Comparison of ENCODE assay signal across 11 cellular contexts in the genomic region with DNA sequence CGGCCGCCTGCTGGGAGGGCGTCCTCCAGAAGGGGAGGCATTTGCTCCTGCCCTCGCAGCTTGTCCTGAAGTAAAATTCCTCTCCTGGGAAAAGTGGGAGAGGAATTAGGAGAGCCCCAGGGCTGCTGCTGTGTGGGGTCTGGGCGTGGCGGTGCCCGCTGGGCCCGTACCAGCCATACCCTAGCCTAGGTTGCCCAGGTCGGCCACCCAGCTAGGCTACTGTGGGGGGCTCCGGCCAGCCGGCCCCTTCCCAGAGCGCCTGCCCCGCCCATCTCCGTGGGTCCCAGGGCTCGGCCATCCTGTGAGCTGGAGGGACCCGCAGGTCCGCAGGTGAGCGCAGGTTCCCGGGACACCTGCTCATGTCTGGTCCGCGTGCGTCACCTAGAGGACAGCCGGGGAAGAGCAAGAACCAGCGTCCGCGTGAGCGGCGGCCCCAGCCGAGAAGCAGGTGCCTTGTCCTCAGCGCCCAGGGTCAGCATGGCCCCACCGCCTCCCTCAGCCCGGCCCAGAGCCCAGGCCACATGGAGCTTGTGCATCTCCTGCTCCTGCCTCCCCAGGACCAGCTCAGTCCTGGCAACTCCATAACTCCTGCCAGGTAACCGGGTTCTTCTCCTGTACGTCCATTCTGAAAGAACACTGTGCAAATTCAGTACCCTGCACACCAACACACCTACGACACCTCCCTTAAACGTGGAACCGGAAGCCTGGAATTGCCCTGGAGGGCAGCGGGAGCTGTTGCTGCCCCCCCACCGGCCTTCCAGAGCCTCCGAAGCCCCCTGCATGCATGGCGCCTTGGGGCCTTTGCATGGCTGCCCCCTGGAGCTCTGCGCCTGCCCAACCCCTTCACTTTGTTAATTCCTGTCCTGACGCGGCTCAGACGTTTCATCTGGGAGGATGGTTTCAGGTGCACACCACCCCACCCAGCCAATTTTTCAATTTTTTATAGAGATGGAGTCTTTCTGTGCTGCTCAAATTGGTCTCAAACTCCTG. TPM values are rescaled to one million over a fixed set of nuclear protein-coding genes. Genes with fewer than 3 reads are reported as not detected.
DNase-seq lines count a peak whose midpoint lies in the region; ATAC-seq, FAIRE-seq and TF ChIP-seq lines count a peak whose summit lies in the region.
"Had no signal": no experiment of that assay in that cellular context is flagged by ENCODE, and none has a peak within 500 bp of the region (broad histone marks: within the 10 kb centered on the region; RNA-seq: fewer than 3 reads in every experiment).

No MANE protein-coding gene starts in this region.

- 62% methylated on average over 25 of the region's 45 CpGs for whole genome bisulfite sequencing in HepG2 (ENCODE audit: low lambda C conversion rate)

- DNase-seq in AG04449 (ENCODE audit: low read depth, low spot score) (no peak), HT-29 (ENCODE audit: low spot score) (peak; percentile 39), T47D (ENCODE audit: low read depth in 1 of 2, low spot score in 1 of 2) (peak; percentile 83 to 89), HepG2 (ENCODE audit: low spot score) (peak; percentile 17), HEK293T (ENCODE audit: extremely low spot score) (no peak), GM10266 (ENCODE audit: extremely low spot score) (no peak), occipital lobe (lab: John Stamatoyannopoulos, UW) (no peak)
- no peak for DNase-seq in stimulated activated effector memory CD8-positive, alpha-beta T cell treated with anti-CD3 and anti-CD28 coated beads, Interleukin-12 subunit alpha, Interleukin-12 subunit beta, amount 100 ng/mL, for 72 hours (ENCODE audit: low spot score in 2 of 2)
- DNase-seq: GDM1 had no signal

- no peak overlapping the region for H3K4me2 ChIP-seq in HepG2 (ENCODE audit: low read depth, low read length)

- FAIRE-seq in HepG2 (lab: Jason Lieb, UNC), result no peak

- no peak overlapping the region for H3K4me3 Mint-ChIP-seq in stimulated activated effector memory CD8-positive, alpha-beta T cell treated with anti-CD3 and anti-CD28 coated beads, Interleukin-12 subunit alpha, Interleukin-12 subunit beta, amount 100 ng/mL, for 72 hours
- H3K4me3 Mint-ChIP-seq: nephron had no signal

- no peak overlapping the region for H2AFZ ChIP-seq in HepG2 (ENCODE audit: low read length)

- H3K36me3 ChIP-seq in HepG2 (replicated peaks in 1 of 2; ENCODE audit: control insufficient read depth in 1 of 2, insufficient read depth in 2 of 2, low read length in 2 of 2), result no peaks in the 10 kb centered on the region

- intact Hi-C loops in HepG2 (cut with micrococcal nuclease; ENCODE audit: unreplicated experiment), result no loop called here

- CTCF ChIA-PET in AG04449 (lab: Yijun Ruan, JAX), result interaction anchor here (1.5 kb wide), 1 partner anchor 10 kb away, joined by 6 read pairs; no protein-coding TSS in a partner anchor
- CTCF ChIA-PET in HepG2 (lab: Yijun Ruan, JAX; ENCODE audit: low intra/inter-chr PET ratio, low total read pairs), result interaction anchor here (0.9 kb wide), 1 partner anchor 203 kb away, joined by 3 read pairs; no protein-coding TSS in a partner anchor
- CTCF ChIA-PET in HEK293T (lab: Yijun Ruan, JAX), result no interaction called here

- H3K27ac Mint-ChIP-seq in stimulated activated effector memory CD8-positive, alpha-beta T cell treated with anti-CD3 and anti-CD28 coated beads, Interleukin-12 subunit alpha, Interleukin-12 subunit beta, amount 100 ng/mL, for 72 hours, result no peak overlapping the region
- H3K27ac Mint-ChIP-seq: nephron had no signal

- no peaks in the 10 kb centered on the region for H3K79me2 ChIP-seq in HepG2 (ENCODE audit: insufficient read depth, low read length)

- TF ChIP-seq CTCF in AG04449 (IDR thresholded peaks at IDR 0.05; ENCODE audit: insufficient read depth, low read length, missing control alignments) (peak; percentile 23), HepG2 (CRISPR knock-in tag; IDR thresholded peaks at IDR 0.05) (peak; percentile 92), GM10266 (IDR thresholded peaks at IDR 0.05; ENCODE audit: control insufficient read depth, insufficient read depth, low read depth, missing control alignments) (no peak)

- TF ChIP-seq EP300 in HepG2 (IDR thresholded peaks at IDR 0.05; ENCODE audit: low read depth in 2 of 2, low read length in 2 of 2) (no peak), HepG2 (CRISPR knock-in tag; IDR thresholded peaks at IDR 0.05; ENCODE audit: borderline replicate concordance) (no peak)

- 0 out of 2 replicates have a peak, but pooled peaks have one; percentile 57 for TF ChIP-seq RAD21 in HepG2 (CRISPR knock-in tag; IDR thresholded peaks at IDR 0.05)

- H3K9me3 Mint-ChIP-seq in stimulated activated effector memory CD8-positive, alpha-beta T cell treated with anti-CD3 and anti-CD28 coated beads, Interleukin-12 subunit alpha, Interleukin-12 subunit beta, amount 100 ng/mL, for 72 hours, result peaks cover 4% of the 10 kb centered on the region

- POLR2A ChIA-PET in AG04449 (lab: Yijun Ruan, JAX) (no interaction called here), HepG2 (lab: Yijun Ruan, JAX) (no interaction called here), HEK293T (lab: Yijun Ruan, JAX) (no interaction called here)

- H4K20me1 ChIP-seq in HepG2 (ENCODE audit: insufficient read depth, low read length), result no peaks in the 10 kb centered on the region

- H3K4me3 ChIP-seq in AG04449 (ENCODE audit: low read depth, low read length), result no peak overlapping the region
- no peak overlapping the region for H3K4me3 ChIP-seq in HepG2 (replicated peaks in 1 of 3; ENCODE audit: insufficient read depth in 1 of 3, low read depth in 2 of 3, low read length in 3 of 3)

- no peak for TF ChIP-seq POLR2A in HepG2 (IDR thresholded peaks at IDR 0.05; ENCODE audit: insufficient read depth in 1 of 2, low read depth in 2 of 2, low read length in 2 of 2)

- no peaks in the 10 kb centered on the region for H3K4me1 ChIP-seq in HepG2 (ENCODE audit: insufficient read depth, low read length)

- H3K9ac ChIP-seq in HepG2 (ENCODE audit: insufficient read depth, low read depth, low read length), result no peak overlapping the region

- in situ Hi-C loops in T47D (cut with HindIII; ENCODE audit: low pct_unique_long_range_greater_than_20kb, low sequenced_read_pairs) (no loop called here), HepG2 (cut with HindIII; ENCODE audit: extremely low pct_ligation_motif_present, low pct_unique_long_range_greater_than_20kb) (no loop called here)

- H3K36me3 Mint-ChIP-seq in stimulated activated effector memory CD8-positive, alpha-beta T cell treated with anti-CD3 and anti-CD28 coated beads, Interleukin-12 subunit alpha, Interleukin-12 subunit beta, amount 100 ng/mL, for 72 hours, result peaks cover 5% of the 10 kb centered on the region

- ATAC-seq in HepG2, result peak; percentile 37
- ATAC-seq in stimulated activated effector memory CD8-positive, alpha-beta T cell treated with anti-CD3 and anti-CD28 coated beads, Interleukin-12 subunit alpha, Interleukin-12 subunit beta, amount 100 ng/mL, for 72 hours, result no peak

- no TSS peak for BruUV-seq in HepG2 (replicated peaks; lab: Mats Ljungman, UMichigan)

- no peaks in the 10 kb centered on the region; a peak in 2 of 5 replicates for H3K27me3 ChIP-seq in HepG2 (ENCODE audit: control insufficient read depth in 1 of 2, insufficient read depth in 2 of 2, low read length in 2 of 2)

- H3K27ac ChIP-seq in HepG2 (ENCODE audit: extremely low read length, insufficient read depth, low read length), result no peak overlapping the region

- peaks cover 6% of the 10 kb centered on the region for H3K9me3 ChIP-seq in HepG2 (ENCODE audit: low read length)

- peaks cover 16% of the 10 kb centered on the region for H3K4me1 Mint-ChIP-seq in stimulated activated effector memory CD8-positive, alpha-beta T cell treated with anti-CD3 and anti-CD28 coated beads, Interleukin-12 subunit alpha, Interleukin-12 subunit beta, amount 100 ng/mL, for 72 hours

TF ChIP-seq in HepG2, 621 proteins besides CTCF, POLR2A, EP300 and RAD21 (continues in another document):
- TF ChIP-seq STAG1 (CRISPR knock-in tag; IDR thresholded peaks at IDR 0.05), result peak; percentile 79
- TF ChIP-seq SNRNP70 (IDR thresholded peaks at IDR 0.05; ENCODE audit: low read depth, low read length), result no peak
- peak; percentile 20; the same call in 1 of the 2 replicates for TF ChIP-seq GABPB1 (CRISPR knock-in tag; IDR thresholded peaks at IDR 0.05)
- TF ChIP-seq RXRA (CRISPR knock-in tag; IDR thresholded peaks at IDR 0.05), result 0 out of 2 replicates have a peak, but pooled peaks have one; percentile 23
- 0 out of 2 replicates have a peak, but pooled peaks have one; percentile 22 for TF ChIP-seq ZBTB38 (CRISPR knock-in tag; IDR thresholded peaks at IDR 0.05)

TF ChIP-seq in HEK293T, 16 proteins besides CTCF, POLR2A, EP300 and RAD21:
- no peak for TF ChIP-seq CTBP1 (IDR thresholded peaks at IDR 0.05; ENCODE audit: borderline replicate concordance)
- TF ChIP-seq ZNF384 (IDR thresholded peaks at IDR 0.05), result no peak
- TF ChIP-seq HDGF (IDR thresholded peaks at IDR 0.05; ENCODE audit: borderline replicate concordance), result no peak
- TF ChIP-seq SUZ12 (IDR thresholded peaks at IDR 0.05), result no peak
- no peak for TF ChIP-seq ARNT (IDR thresholded peaks at IDR 0.05)
- no peak for TF ChIP-seq L3MBTL2 (conservative IDR thresholded peaks at IDR 0.05)

RNA-seq across cellular contexts. Expression of a gene that starts 22.8 kb away (rescaled TPM):
- not detected in 2 replicates for total RNA-seq in HT-29 (2014; rRNA removed; shearing (Covaris generic))
- total RNA-seq in HepG2 (2016; rRNA removed; fragmentation: Illumina TruSeq; extraction: Trizol) (not detected in 2 replicates), occipital lobe (not detected)
- not detected in 2 replicates for total RNA-seq in HepG2 (2016; cell fraction: cytosol; rRNA removed; fragmentation: Illumina TruSeq; extraction: Trizol; ENCODE audit: low read depth)
- not detected in 2 replicates for total RNA-seq in HepG2 (2016; cell fraction: insoluble cytoplasmic fraction; rRNA removed; fragmentation: Illumina TruSeq; extraction: Trizol)
- total RNA-seq in HepG2 (2016; cell fraction: membrane; rRNA removed; fragmentation: Illumina TruSeq; extraction: Trizol), result not detected in 2 replicates
- total RNA-seq in HepG2 (2016; cell fraction: nucleus; rRNA removed; fragmentation: Illumina TruSeq; extraction: Trizol), result not detected in 2 replicates
- polyA plus RNA-seq in HepG2 (2011; rRNA removed), result not detected in 2 replicates
- not detected in 2 replicates for polyA plus RNA-seq in HepG2 (2011; cell fraction: cytosol; rRNA removed)
- polyA plus RNA-seq in HepG2 (2011; cell fraction: nucleus; rRNA removed), result not detected in 2 replicates
- polyA plus RNA-seq in HepG2 (2012), result not detected in 2 replicates
- not detected in 2 replicates for polyA plus RNA-seq in HepG2 (2016; cell fraction: cytosol; fragmentation: Illumina TruSeq; extraction: Trizol; ENCODE audit: low read depth)
- not detected in 2 replicates for polyA plus RNA-seq in HepG2 (2016; cell fraction: insoluble cytoplasmic fraction; fragmentation: Illumina TruSeq; extraction: Trizol; ENCODE audit: low read depth)
- polyA plus RNA-seq in HepG2 (2016; cell fraction: membrane; fragmentation: Illumina TruSeq; extraction: Trizol; ENCODE audit: low read depth), result not detected in 2 replicates
- polyA plus RNA-seq in HepG2 (2016; cell fraction: nucleus; fragmentation: Illumina TruSeq; extraction: Trizol; ENCODE audit: insufficient read depth, low read depth), result not detected in 2 replicates
- polyA minus RNA-seq in HepG2 (2011; rRNA and poly(A)+ RNA removed; ENCODE audit: low replicate concordance), result not detected in 2 replicates
- not detected in 2 replicates for polyA minus RNA-seq in HepG2 (2011; cell fraction: cytosol; rRNA and poly(A)+ RNA removed)
- polyA minus RNA-seq in HepG2 (2011; cell fraction: nucleus; rRNA and poly(A)+ RNA removed), result not detected in 2 replicates
- polyA plus RNA-seq: esophagus had no signal

Comparison
In these comparisons a context has a peak if more than half of its experiments do, and no peak if none do; other contexts are left out.
1. DNase-seq: peak in HT-29 (single experiment), T47D (2 of 2) and HepG2 (single experiment); none in AG04449 (single experiment), HEK293T (single experiment), GM10266 (single experiment), stimulated activated effector memory CD8-positive, alpha-beta T cell treated with anti-CD3 and anti-CD28 coated beads, Interleukin-12 subunit alpha, Interleukin-12 subunit beta, amount 100 ng/mL, for 72 hours (0 of 2) and occipital lobe (single experiment).